Comparison of ENCODE assay signal across 8 cellular contexts in the genomic region with DNA sequence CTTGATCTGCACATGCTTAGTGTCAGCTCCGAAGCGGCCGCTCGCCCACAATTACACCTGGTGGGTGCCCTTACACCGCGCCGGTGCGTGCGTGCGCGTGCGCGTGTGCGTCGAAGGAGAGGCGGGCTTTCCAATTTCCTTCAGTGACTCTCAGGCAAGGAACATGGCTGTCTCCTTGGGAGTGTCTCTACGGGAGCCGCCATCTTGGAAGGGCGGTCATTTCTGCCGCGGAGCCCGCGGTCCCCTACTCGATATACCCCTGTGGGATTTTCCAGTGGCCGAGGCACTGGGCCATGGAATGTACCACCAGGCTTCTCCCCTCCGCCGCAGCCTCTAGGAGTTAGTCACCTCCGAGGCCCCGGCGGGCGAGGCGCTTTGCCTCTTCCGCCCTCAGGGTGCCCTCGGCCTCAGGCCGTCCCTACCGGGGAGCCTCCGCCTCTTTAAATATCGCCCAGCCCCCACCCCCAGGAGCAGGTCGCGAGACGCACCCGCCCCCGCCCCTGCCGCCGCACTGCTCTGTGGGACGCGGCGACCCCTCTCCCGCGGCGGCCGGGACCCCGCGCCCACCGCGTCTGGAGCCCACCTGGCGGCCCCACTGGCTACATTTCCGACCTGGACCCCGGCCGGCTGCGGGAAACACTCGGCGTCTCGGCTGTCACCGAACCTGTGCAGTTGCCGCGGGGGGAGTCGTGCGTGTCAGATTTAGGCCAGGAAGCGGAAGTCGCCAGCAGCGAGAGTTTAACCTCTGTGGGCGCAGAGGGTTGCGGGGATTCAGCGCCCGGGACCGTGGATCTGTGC. TPM values are rescaled to one million over a fixed set of nuclear protein-coding genes. Genes with fewer than 3 reads are reported as not detected.
DNase-seq lines count a peak whose midpoint lies in the region; ATAC-seq, FAIRE-seq and TF ChIP-seq lines count a peak whose summit lies in the region.

ZNF41 (minus strand) TSS at position 711 of the 798 bp plus-strand sequence. CDS start 15,741 bp downstream, outside the sequence.

- no peaks in the 10 kb centered on the region for H3K36me3 Mint-ChIP-seq in activated naive CD8-positive, alpha-beta T cell

- intact Hi-C loops in Right ventricle myocardium inferior (cut with DNase I): no loop called here
- intact Hi-C loops in pancreas (cut with DNase I): no loop called here
- intact Hi-C loops in thyroid gland (cut with DNase I): no loop called here

- TF ChIP-seq CTCF in pancreas (IDR thresholded peaks at IDR 0.05) (no peak), thyroid gland (IDR thresholded peaks at IDR 0.05) (no peak)

- FAIRE-seq in pancreas (lab: Jason Lieb, UNC): no peak

- H3K4me1 ChIP-seq in pancreas (no peaks in the 10 kb centered on the region), thyroid gland (no peaks in the 10 kb centered on the region)

- TF ChIP-seq POLR2A in GM10847 (IDR thresholded peaks at IDR 0.05; ENCODE audit: extremely low read depth, insufficient read length) (peak; percentile 32), thyroid gland (IDR thresholded peaks at IDR 0.05) (peak in 1 of 2 donors; percentile 36)

- H3K27me3 ChIP-seq in pancreas (no peaks in the 10 kb centered on the region), thyroid gland (no peaks in the 10 kb centered on the region)

- H3K4me3 Mint-ChIP-seq in activated naive CD8-positive, alpha-beta T cell: peak within 1 kb of the TSS; percentile 98

- no peaks in the 10 kb centered on the region for H3K9me3 Mint-ChIP-seq in activated naive CD8-positive, alpha-beta T cell (ENCODE audit: low read depth)

- H3K4me3 ChIP-seq in pancreas (peak within 1 kb of the TSS; percentile 44 to 72 (median 56)), thyroid gland (replicated peaks in 1 of 3) (peak within 1 kb of the TSS; percentile 30 to 71 (median 33))

- WGBS in pancreas, 2 donors: 1 to 33% methylated on average over 61 to 73 of the region's 77 CpGs
- WGBS in thyroid gland, 2 donors: 0% methylated on average over 4 to 6 of the region's 77 CpGs

- no peaks in the 10 kb centered on the region for H3K36me3 ChIP-seq in pancreas
- H3K36me3 ChIP-seq in thyroid gland: no peaks in the 10 kb centered on the region

- no peaks in the 10 kb centered on the region for H3K27me3 Mint-ChIP-seq in activated naive CD8-positive, alpha-beta T cell

- peak within 1 kb of the TSS; percentile 83 to 92 (median 92) for H3K27ac ChIP-seq in pancreas
- peak within 1 kb of the TSS; percentile 90 to 91 (median 90) for H3K27ac ChIP-seq in thyroid gland

- peak within 1 kb of the TSS; percentile 91 for H3K27ac Mint-ChIP-seq in activated naive CD8-positive, alpha-beta T cell

- no peaks in the 10 kb centered on the region for H3K9me3 ChIP-seq in pancreas
- H3K9me3 ChIP-seq in thyroid gland: no peaks in the 10 kb centered on the region

- peaks cover 33% of the 10 kb centered on the region for H3K4me1 Mint-ChIP-seq in activated naive CD8-positive, alpha-beta T cell (ENCODE audit: low read depth)

- DNase-seq in NCI-H1105 (lab: John Stamatoyannopoulos, UW) (peak; percentile 80), SKM-1 treated with dmso at 0.1 percent for 144 hours (lab: John Stamatoyannopoulos, UW; ENCODE audit: unreplicated experiment) (peak; percentile 50), Right ventricle myocardium inferior (ENCODE audit: missing footprints) (peak; percentile 88), pancreas (peak; percentile 63 to 91 (median 74)), thyroid gland (peak; percentile 80 to 85)

- ATAC-seq in HG02642 (IDR thresholded peaks at IDR 0.05; ENCODE audit: poor library complexity, unreplicated experiment): peak; percentile 93
- peak; percentile 92 for ATAC-seq in Right ventricle myocardium inferior
- ATAC-seq in pancreas: peak; percentile 91 to 96 (median 94)

RNA-seq across cellular contexts. Expression of gene ZNF41, which starts in this region (rescaled TPM):
- 13.1 TPM for total RNA-seq in Right ventricle myocardium inferior
- 1 to 10 TPM; 2.3 to 6.7 (median 3.4) TPM for total RNA-seq in pancreas
- polyA plus RNA-seq in pancreas: 1 to 10 TPM; 1.8 to 4.7 TPM
- total RNA-seq in thyroid gland: 10 to 100 TPM; 11.0 to 18.1 (median 14.5) TPM

Comparison
In these comparisons a context has a peak if more than half of its experiments do, and no peak if none do; other contexts are left out.
1. Peak in every context shown above with its lines: DNase-seq, ATAC-seq, H3K4me3 ChIP-seq and H3K27ac ChIP-seq.